In the genomic region with DNA sequence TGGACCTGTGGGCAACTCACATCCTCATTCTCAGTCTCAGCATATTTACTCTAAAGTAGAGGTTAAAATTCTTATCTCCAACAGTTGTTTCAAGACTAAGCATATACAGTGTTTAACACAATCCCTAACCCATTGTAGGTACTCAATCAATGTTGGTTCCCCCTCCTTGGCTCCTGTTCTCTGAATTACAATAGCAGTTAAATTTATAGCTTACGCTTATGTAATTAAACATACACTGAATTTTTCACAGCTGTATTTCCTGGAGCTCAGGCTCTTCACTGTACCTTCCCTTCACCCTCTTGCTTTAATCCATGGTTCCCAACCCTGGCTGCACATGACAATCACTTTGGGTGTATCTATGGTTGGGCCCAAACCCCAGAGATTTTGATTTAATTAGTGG, we compare ENCODE assay signal across 20 cellular contexts.
A peak's percentile ranks its signal among the peaks of the same experiment; 100 is the strongest.
DNase-seq lines count a peak whose midpoint lies in the region; ATAC-seq and TF ChIP-seq lines count a peak whose summit lies in the region.
"Had no signal": no experiment of that assay in that cellular context is flagged by ENCODE, and none has a peak within 500 bp of the region (broad histone marks: within the 10 kb centered on the region; RNA-seq: fewer than 3 reads in every experiment).

No MANE protein-coding gene starts in this region.

- H3K56ac ChIP-seq in IMR-90 (ENCODE audit: extremely low read depth, insufficient read depth, low read length): no peak overlapping the region

- H4K5ac ChIP-seq in IMR-90 (ENCODE audit: low read depth, low read length): no peak overlapping the region

- no peak overlapping the region; the same call in 1 of the 2 replicates for H2BK20ac ChIP-seq in IMR-90 (ENCODE audit: low read depth, low read length)

- no peak overlapping the region for H3K23ac ChIP-seq in IMR-90 (ENCODE audit: low read depth, low read length)

- H3K4me1 Mint-ChIP-seq in activated CD4-positive, alpha-beta memory T cell treated with anti-CD3 and anti-CD28 coated beads, Interleukin-2, amount 10 ng/mL, durations not matched to agents 7 days and 5 days: peaks cover 3% of the 10 kb centered on the region
- H3K4me1 Mint-ChIP-seq: CD4-positive, CD25-positive, alpha-beta regulatory T cell; H9 had no signal

- no peak overlapping the region for H4K91ac ChIP-seq in IMR-90 (ENCODE audit: insufficient read depth, low read depth, low read length)

- in situ Hi-C loops in IMR-90 (cut with MboI; ENCODE audit: low sequenced_read_pairs): no loop called here
- in situ Hi-C loops in transverse colon (cut with MboI; ENCODE audit: low pct_ligation_motif_present in 1 of 4, low pct_unique_long_range_greater_than_20kb in 1 of 4, low sequenced_read_pairs in 3 of 4): no loop called here

- H3K9ac ChIP-seq in IMR-90 (ENCODE audit: low read depth, low read length): no peak overlapping the region
- H3K9ac ChIP-seq: BLaER1, GM23248 had no signal

- H2BK15ac ChIP-seq in IMR-90 (ENCODE audit: low read depth, low read length): no peak overlapping the region

- H3K79me1 ChIP-seq in IMR-90 (ENCODE audit: low read depth in 1 of 2, low read length in 2 of 2): no peaks in the 10 kb centered on the region

- H3K4me2 ChIP-seq in IMR-90 (ENCODE audit: low read depth, low read length): no peak overlapping the region
- H3K4me2 ChIP-seq: BLaER1 had no signal

- peaks cover 2% of the 10 kb centered on the region; the same call in 1 of the 2 replicates for H3K9me1 ChIP-seq in IMR-90 (ENCODE audit: insufficient read depth, low read length)

- 83% methylated on average over 1 of the region's 1 CpG; no CpG with 5 or more reads in 1 of the 2 experiments for WGBS in IMR-90 (ENCODE audit: extremely low coverage in 2 of 2, insufficient read length in 1 of 2), 2 experiments
- WGBS in esophagus muscularis mucosa: 87% methylated on average over 1 of the region's 1 CpG
- 65 to 67% methylated on average over 1 of the region's 1 CpG for WGBS in transverse colon (ENCODE audit: low coverage in 1 of 2), 2 donors

- no peak for TF ChIP-seq EP300 in esophagus muscularis mucosa (IDR thresholded peaks at IDR 0.05)
- no peak for TF ChIP-seq EP300 in transverse colon (IDR thresholded peaks at IDR 0.05; ENCODE audit: low read depth)

- H3K4me1 ChIP-seq in IMR-90 (ENCODE audit: control insufficient read depth, insufficient read depth, low read length) (no peaks in the 10 kb centered on the region), esophagus muscularis mucosa (no peaks in the 10 kb centered on the region), transverse colon (peaks cover 0 to 28% (median 10%) of the 10 kb centered on the region in 4 donors)
- H3K4me1 ChIP-seq: Caco-2 had no signal

- no peak for TF ChIP-seq POLR2A in IMR-90 (IDR thresholded peaks at IDR 0.05; ENCODE audit: low read depth, low read length)
- TF ChIP-seq POLR2A in esophagus muscularis mucosa (IDR thresholded peaks at IDR 0.05; ENCODE audit: low read depth): no peak
- TF ChIP-seq POLR2A in transverse colon (IDR thresholded peaks at IDR 0.05): no peak

- no peak overlapping the region for H2BK120ac ChIP-seq in IMR-90 (ENCODE audit: low read depth, low read length)

- CTCF ChIA-PET in IMR-90 (lab: Yijun Ruan, JAX): interaction anchor here (0.9 to 1.3 kb wide), 3 partner anchors 32 to 451 kb away, joined by 3 read pairs; no protein-coding TSS in a partner anchor
- CTCF ChIA-PET in activated CD4-positive, alpha-beta memory T cell treated with anti-CD3 and anti-CD28 coated beads, Interleukin-2, amount 10 ng/mL, durations not matched to agents 7 days and 5 days (lab: Charles Lee): interaction anchor here (1.2 kb wide), 1 partner anchor 21 kb away, joined by 7 read pairs; no protein-coding TSS in a partner anchor

- no peak overlapping the region for H3K18ac ChIP-seq in IMR-90 (ENCODE audit: low read depth, low read length)

- no peak overlapping the region for H3K4me3 ChIP-seq in IMR-90 (ENCODE audit: insufficient read depth, low read depth, low read length)
- H3K4me3 ChIP-seq in esophagus muscularis mucosa: no peak overlapping the region
- no peak overlapping the region for H3K4me3 ChIP-seq in transverse colon
- H3K4me3 ChIP-seq: BLaER1, GM23248 had no signal

- ATAC-seq in IMR-90 (ENCODE audit: low read depth): no peak
- no peak for ATAC-seq in HG03565 (IDR thresholded peaks at IDR 0.05; ENCODE audit: unreplicated experiment)
- ATAC-seq: CD8-positive, alpha-beta T cell; HCT116 had no signal

- no peak for TF ChIP-seq RAD21 in IMR-90 (IDR thresholded peaks at IDR 0.05; ENCODE audit: low read length)

- dilution Hi-C loops in IMR-90 (cut with HindIII; ENCODE audit: low sequenced_read_pairs, unreplicated experiment): no loop called here

- H3K27me3 Mint-ChIP-seq in activated CD4-positive, alpha-beta memory T cell treated with anti-CD3 and anti-CD28 coated beads, Interleukin-2, amount 10 ng/mL, durations not matched to agents 7 days and 5 days: peaks cover 6% of the 10 kb centered on the region

- H3K27ac ChIP-seq in IMR-90 (ENCODE audit: insufficient read depth, low read length): no peak overlapping the region
- H3K27ac ChIP-seq in esophagus muscularis mucosa (replicated peaks in 1 of 4): no peak overlapping the region
- H3K27ac ChIP-seq in transverse colon: peak overlapping the region in 3 of 4 donors; percentile 42 to 54 (median 45)
- H3K27ac ChIP-seq: 22Rv1, BLaER1, C4-2B, GM23248 had no signal

- H3K9me3 ChIP-seq in IMR-90 (ENCODE audit: control insufficient read depth, insufficient read depth, low read length) (no peaks in the 10 kb centered on the region), esophagus muscularis mucosa (no peaks in the 10 kb centered on the region), transverse colon (no peaks in the 10 kb centered on the region)
- H3K9me3 ChIP-seq: BLaER1, Caco-2 had no signal

- H2AK5ac ChIP-seq in IMR-90 (ENCODE audit: low read depth, low read length): no peak overlapping the region

- no peak overlapping the region for H3K14ac ChIP-seq in IMR-90 (replicated peaks; ENCODE audit: low read depth, low read length)

- POLR2A ChIA-PET in IMR-90 (lab: Charles Lee; ENCODE audit: unreplicated experiment): no interaction called here
- POLR2A ChIA-PET in activated CD4-positive, alpha-beta memory T cell treated with anti-CD3 and anti-CD28 coated beads, Interleukin-2, amount 10 ng/mL, durations not matched to agents 7 days and 5 days (lab: Charles Lee): no interaction called here

- intact Hi-C loops in IMR-90 (cut with micrococcal nuclease): no loop called here
- intact Hi-C loops in esophagus muscularis mucosa (cut with DNase I): no loop called here
- intact Hi-C loops in transverse colon (cut with DNase I; ENCODE audit: low total_unique reads): no loop called here

- H3K9me3 Mint-ChIP-seq in activated CD4-positive, alpha-beta memory T cell treated with anti-CD3 and anti-CD28 coated beads, Interleukin-2, amount 10 ng/mL, durations not matched to agents 7 days and 5 days: no peaks in the 10 kb centered on the region
- H3K9me3 Mint-ChIP-seq: CD8-positive, alpha-beta T cell; H9 had no signal

- H2BK5ac ChIP-seq in IMR-90 (ENCODE audit: low read depth, low read length, poor library complexity, severe bottlenecking): no peak overlapping the region

- no peaks in the 10 kb centered on the region for H4K20me1 ChIP-seq in IMR-90 (ENCODE audit: insufficient read depth, low read length)
- H4K20me1 ChIP-seq: BLaER1 had no signal

- TF ChIP-seq CTCF in IMR-90 (conservative IDR thresholded peaks at IDR 0.05; ENCODE audit: low read depth, low read length) (no peak), esophagus muscularis mucosa (IDR thresholded peaks at IDR 0.05) (no peak), transverse colon (IDR thresholded peaks at IDR 0.05) (no peak)

- H3K36me3 Mint-ChIP-seq in activated CD4-positive, alpha-beta memory T cell treated with anti-CD3 and anti-CD28 coated beads, Interleukin-2, amount 10 ng/mL, durations not matched to agents 7 days and 5 days (ENCODE audit: low read depth): no peaks in the 10 kb centered on the region
- H3K36me3 Mint-ChIP-seq: CD4-positive, CD25-positive, alpha-beta regulatory T cell; CD8-positive, alpha-beta T cell had no signal

- H3K4me3 Mint-ChIP-seq in activated CD4-positive, alpha-beta memory T cell treated with anti-CD3 and anti-CD28 coated beads, Interleukin-2, amount 10 ng/mL, durations not matched to agents 7 days and 5 days: no peak overlapping the region
- H3K4me3 Mint-ChIP-seq: B cell; CD4-positive, CD25-positive, alpha-beta regulatory T cell; CD8-positive, alpha-beta T cell; H9 had no signal

- DNase-seq in NCI-H2029 (lab: John Stamatoyannopoulos, UW): peak; percentile 8
- DNase-seq in NCI-H2029 treated with DMSO at 0.1 percent for 48 hours (lab: John Stamatoyannopoulos, UW): no peak
- no peak for DNase-seq in IMR-90
- peak; percentile 29 for DNase-seq in esophagus muscularis mucosa (ENCODE audit: extremely low spot score)
- no peak for DNase-seq in transverse colon
- DNase-seq in DMS79 treated with DMSO at 0.1 percent for 48 hours (lab: John Stamatoyannopoulos, UW): no peak
- no peak for DNase-seq in activated CD4-positive, alpha-beta memory T cell treated with anti-CD3 and anti-CD28 coated beads, Interleukin-2, amount 10 ng/mL, durations not matched to agents 7 days and 5 days
- DNase-seq: Caco-2; CD4-positive, CD25-positive, alpha-beta regulatory T cell; CD8-positive, alpha-beta T cell; DMS53; DND-41; GM23248; H9 had no signal

- no TSS peak for BruUV-seq in IMR-90 (replicated peaks; lab: Mats Ljungman, UMichigan)

- no peak overlapping the region for H2AFZ ChIP-seq in IMR-90 (replicated peaks; ENCODE audit: low read length, poor library complexity)
- H2AFZ ChIP-seq: GM23248 had no signal

- no peak overlapping the region for H3K27ac Mint-ChIP-seq in activated CD4-positive, alpha-beta memory T cell treated with anti-CD3 and anti-CD28 coated beads, Interleukin-2, amount 10 ng/mL, durations not matched to agents 7 days and 5 days
- H3K27ac Mint-ChIP-seq: B cell; CD4-positive, CD25-positive, alpha-beta regulatory T cell; CD8-positive, alpha-beta T cell; H9 had no signal

- no peak overlapping the region for H4K8ac ChIP-seq in IMR-90 (ENCODE audit: low read depth in 2 of 2, low read length in 2 of 2)

- H3K4ac ChIP-seq in IMR-90 (ENCODE audit: low read depth, low read length): peak overlapping the region; percentile 13; the same call in 1 of the 2 replicates

- no peak overlapping the region for H2AK9ac ChIP-seq in IMR-90 (replicated peaks; ENCODE audit: low read depth, low read length, poor library complexity)

- H3K27me3 ChIP-seq in IMR-90 (ENCODE audit: control insufficient read depth, insufficient read depth, low read length) (peaks cover 25% of the 10 kb centered on the region), esophagus muscularis mucosa (no peaks in the 10 kb centered on the region), transverse colon (no peaks in the 10 kb centered on the region)
- H3K27me3 ChIP-seq: BLaER1 had no signal

- H3K36me3 ChIP-seq in IMR-90 (ENCODE audit: control insufficient read depth, insufficient read depth, low read length) (no peaks in the 10 kb centered on the region), esophagus muscularis mucosa (no peaks in the 10 kb centered on the region), transverse colon (no peaks in the 10 kb centered on the region)
- H3K36me3 ChIP-seq: BLaER1 had no signal

TF ChIP-seq in IMR-90, 13 proteins besides CTCF, POLR2A, EP300 and RAD21 (continues in another document):
- TF ChIP-seq NFE2L2 (IDR thresholded peaks at IDR 0.05; ENCODE audit: low read depth, low read length): no peak

Comparison
In these comparisons a context has a peak if more than half of its experiments do, and no peak if none do; other contexts are left out.
1. DNase-seq: peak in NCI-H2029 (single experiment) and esophagus muscularis mucosa (single experiment); none in NCI-H2029 treated with DMSO at 0.1 percent for 48 hours (single experiment), IMR-90 (single experiment), transverse colon (single experiment), DMS79 treated with DMSO at 0.1 percent for 48 hours (single experiment) and activated CD4-positive, alpha-beta memory T cell treated with anti-CD3 and anti-CD28 coated beads, Interleukin-2, amount 10 ng/mL, durations not matched to agents 7 days and 5 days (single experiment).
2. H3K27ac ChIP-seq: peak in transverse colon (3 of 4); none in IMR-90 (single experiment) and esophagus muscularis mucosa (0 of 4).